In genomic region chr17:51112303-51113222, GRCh38 we compare ENCODE assay signal across 8 cellular contexts. TPM values are rescaled to one million over a fixed set of nuclear protein-coding genes. Genes with fewer than 3 reads are reported as not detected.
DNase-seq lines count a peak whose midpoint lies in the region; ATAC-seq, FAIRE-seq and TF ChIP-seq lines count a peak whose summit lies in the region.
"Not testable (repeated sequence)": the region's sequence is repeated elsewhere in the genome, so short reads cannot be mapped to it uniquely, and the experiment has no call there.

No MANE protein-coding gene starts in this region.

- not testable (repeated sequence) for H3K36me3 Mint-ChIP-seq in astrocyte (ENCODE audit: low read depth, unreplicated experiment)

- peaks cover 19% of the 10 kb centered on the region for H3K36me3 ChIP-seq in OCI-LY1 (ENCODE audit: insufficient read depth, low read length)
- not testable (repeated sequence) for H3K36me3 ChIP-seq in astrocyte (ENCODE audit: insufficient read depth, low read length); gastroesophageal sphincter; liver (ENCODE audit: control insufficient read depth in 4 of 4, insufficient read depth in 3 of 4, low read depth in 1 of 4, low read length in 3 of 4)

- not testable (repeated sequence) for H4K20me1 ChIP-seq in OCI-LY1 (ENCODE audit: insufficient read depth, low read length)
- H4K20me1 ChIP-seq in astrocyte (ENCODE audit: insufficient read depth, low read length), result peaks cover 71% of the 10 kb centered on the region

- H3K79me2 ChIP-seq in OCI-LY1 (ENCODE audit: insufficient read depth, low read length) (peaks cover 98% of the 10 kb centered on the region), astrocyte (ENCODE audit: insufficient read depth, low read length) (peaks cover 91% of the 10 kb centered on the region)

- H3K4me3 Mint-ChIP-seq in astrocyte (ENCODE audit: unreplicated experiment), result not testable (repeated sequence)

- peaks cover 24% of the 10 kb centered on the region for H3K4me1 ChIP-seq in OCI-LY1 (ENCODE audit: insufficient read depth, low read length, severe bottlenecking)
- not testable (repeated sequence) for H3K4me1 ChIP-seq in astrocyte (ENCODE audit: insufficient read depth, low read length)
- peaks cover 0 to 72% (median 7%) of the 10 kb centered on the region in 3 donors for H3K4me1 ChIP-seq in gastroesophageal sphincter
- H3K4me1 ChIP-seq in liver (ENCODE audit: control insufficient read depth in 4 of 4, insufficient read depth in 4 of 4, low read length in 3 of 4), result peaks cover 16 to 45% (median 30%) of the 10 kb centered on the region in 4 donors

- H3K4me3 ChIP-seq in AG10803 (ENCODE audit: low read length); OCI-LY1 (ENCODE audit: low read depth, low read length, poor library complexity, severe bottlenecking); astrocyte (ENCODE audit: insufficient read depth, low read depth, low read length); gastroesophageal sphincter; liver (ENCODE audit: low read depth in 1 of 3, low read length in 3 of 3): not testable (repeated sequence)

- TF ChIP-seq POLR2A in gastroesophageal sphincter (IDR thresholded peaks at IDR 0.05), result not testable (repeated sequence)

- TF ChIP-seq EP300 in gastroesophageal sphincter (IDR thresholded peaks at IDR 0.05), result not testable (repeated sequence)

- H3K27ac ChIP-seq in OCI-LY1 (ENCODE audit: low read depth, low read length, poor library complexity, severe bottlenecking) (peak overlapping the region; percentile 3), gastroesophageal sphincter (peak overlapping the region in 2 of 4 donors; percentile 26 to 54), liver (ENCODE audit: low read depth in 1 of 2, low read length in 2 of 2) (peak overlapping the region; percentile 27 to 35)
- H3K27ac ChIP-seq in astrocyte (ENCODE audit: low read depth, low read length), result not testable (repeated sequence)

- not testable (repeated sequence) for H3K27me3 ChIP-seq in OCI-LY1 (ENCODE audit: insufficient read depth, low read length); astrocyte (ENCODE audit: insufficient read depth, low read length); gastroesophageal sphincter; liver (ENCODE audit: control insufficient read depth in 4 of 4, insufficient read depth in 4 of 4, low read length in 3 of 4)

- TF ChIP-seq CTCF in AG10803 (conservative IDR thresholded peaks at IDR 0.05; ENCODE audit: low read length); OCI-LY1 (IDR thresholded peaks at IDR 0.05; ENCODE audit: low read length); astrocyte (IDR thresholded peaks at IDR 0.05; ENCODE audit: insufficient read depth, low read depth, low read length); gastroesophageal sphincter (IDR thresholded peaks at IDR 0.05); liver (IDR thresholded peaks at IDR 0.05; ENCODE audit: low read depth, low read length, missing input control): not testable (repeated sequence)

- H3K9me3 Mint-ChIP-seq in astrocyte (ENCODE audit: unreplicated experiment), result not testable (repeated sequence)

- H2AFZ ChIP-seq in OCI-LY1 (ENCODE audit: low read length); astrocyte (ENCODE audit: low read depth, low read length): not testable (repeated sequence)

- H3K27ac Mint-ChIP-seq in astrocyte (ENCODE audit: unreplicated experiment), result not testable (repeated sequence)

- H3K27me3 Mint-ChIP-seq in astrocyte (ENCODE audit: low read depth, unreplicated experiment), result not testable (repeated sequence)

- WGBS in gastroesophageal sphincter (ENCODE audit: low coverage in 1 of 2), 2 donors, result 67 to 73% methylated on average over 7 to 9 of the region's 16 CpGs
- WGBS in liver, result 60% methylated on average over 16 of the region's 16 CpGs

- not testable (repeated sequence) for H3K4me2 ChIP-seq in OCI-LY1 (ENCODE audit: low read length); astrocyte (ENCODE audit: low read length)

- H3K9me3 ChIP-seq in OCI-LY1 (ENCODE audit: low read length); astrocyte (ENCODE audit: insufficient read depth, low read depth, low read length); gastroesophageal sphincter; liver (ENCODE audit: control insufficient read depth in 4 of 4, low read length in 3 of 4): not testable (repeated sequence)

- not testable (repeated sequence) for H3K9me2 ChIP-seq in OCI-LY1 (ENCODE audit: low read depth, low read length)

- peak in 1 of 2 donors; percentile 53 for TF ChIP-seq RAD21 in liver (IDR thresholded peaks at IDR 0.05)

- FAIRE-seq in astrocyte (lab: Jason Lieb, UNC), result not testable (repeated sequence)

- not testable (repeated sequence) for H3K4me1 Mint-ChIP-seq in astrocyte (ENCODE audit: low read depth, unreplicated experiment)

- peak; percentile 69 for DNase-seq in AG10803 (ENCODE audit: low read depth)
- peak; percentile 16 for DNase-seq in M059J (ENCODE audit: low read depth)
- DNase-seq in astrocyte (ENCODE audit: low read depth), result peak; percentile 26
- peak; percentile 93 for DNase-seq in renal cortical epithelial cell (ENCODE audit: low read depth)

- H3F3A ChIP-seq in OCI-LY1 (ENCODE audit: insufficient read depth, low read length), result not testable (repeated sequence)

- not testable (repeated sequence) for H3K9ac ChIP-seq in OCI-LY1 (ENCODE audit: low read length); astrocyte (ENCODE audit: low read length); liver (ENCODE audit: low read depth in 1 of 2, low read length in 2 of 2)

- ATAC-seq in GM19043 (IDR thresholded peaks at IDR 0.05; ENCODE audit: low read depth, unreplicated experiment), result peak; percentile 74
- peak; percentile 93 for ATAC-seq in gastroesophageal sphincter

TF ChIP-seq in liver, 16 proteins besides CTCF, POLR2A, EP300 and RAD21:
- peak; percentile 77 to 79 for TF ChIP-seq HNF4A (conservative IDR thresholded peaks at IDR 0.05)
- TF ChIP-seq RXRA (IDR thresholded peaks at IDR 0.05), result peak; percentile 80 to 84
- peak; percentile 41 for TF ChIP-seq TAF1 (conservative IDR thresholded peaks at IDR 0.05)
- peak; percentile 60 for TF ChIP-seq SP1 (IDR thresholded peaks at IDR 0.05)
- TF ChIP-seq NR2F2 (IDR thresholded peaks at IDR 0.05), result peak; percentile 89
- TF ChIP-seq GABPA (IDR thresholded peaks at IDR 0.05 in 1 of 2, conservative IDR thresholded peaks at IDR 0.05 in 1 of 2), result peak in 1 of 2 donors; percentile 22
- peak; percentile 75 for TF ChIP-seq YY1 (IDR thresholded peaks at IDR 0.05)
- TF ChIP-seq MAX (IDR thresholded peaks at IDR 0.05), result peak; percentile 81
- TF ChIP-seq HNF4G (IDR thresholded peaks at IDR 0.05), result peak; percentile 36
- peak; percentile 62 to 69 for TF ChIP-seq JUND (IDR thresholded peaks at IDR 0.05)
- TF ChIP-seq ZBTB33 (IDR thresholded peaks at IDR 0.05), result peak; percentile 58

RNA-seq across cellular contexts. Expression of gene SPAG9, which starts 8.1 kb away (rescaled TPM):
- total RNA-seq in M059J (2014; rRNA removed; shearing (Covaris generic)), result 29.9 and 43.9 TPM in 2 replicates
- total RNA-seq in astrocyte, result 97.7 and 102 TPM in 2 replicates
- total RNA-seq in gastroesophageal sphincter, result 100 to 1,000 TPM in 1 of 4 donors, 10 to 100 TPM in 3; 85.2 to 110 (median 94.3) TPM
- total RNA-seq in liver, result 10 to 100 TPM; 24.5 to 94.0 TPM
- polyA plus RNA-seq in liver, result 10 to 100 TPM; 12.0 to 12.3 TPM
- 123 and 134 TPM in 2 replicates for total RNA-seq in renal cortical epithelial cell

RNA-seq across cellular contexts. Expression of gene NME1, which starts 40.8 kb away (rescaled TPM):
- 171 and 178 TPM in 2 replicates for total RNA-seq in M059J (2014; rRNA removed; shearing (Covaris generic))
- 222 and 236 TPM in 2 replicates for total RNA-seq in astrocyte
- 10 to 100 TPM in 3 of 4 donors, 1 to 10 TPM in 1; 9.7 to 37.1 (median 29.1) TPM for total RNA-seq in gastroesophageal sphincter
- total RNA-seq in liver, result 10 to 100 TPM; 26.7 to 30.9 TPM
- 10 to 100 TPM; 83.8 to 97.3 TPM for polyA plus RNA-seq in liver
- total RNA-seq in renal cortical epithelial cell, result 64.5 and 149 TPM in 2 replicates

RNA-seq across cellular contexts. Expression of gene NME2, which starts 53.6 kb away (rescaled TPM):
- 491 and 573 TPM in 2 replicates for total RNA-seq in M059J (2014; rRNA removed; shearing (Covaris generic))
- total RNA-seq in astrocyte, result 799 and 894 TPM in 2 replicates
- total RNA-seq in gastroesophageal sphincter, result 100 to 1,000 TPM; 321 to 410 (median 361) TPM
- total RNA-seq in liver, result 100 to 1,000 TPM; 170 to 182 TPM
- 100 to 1,000 TPM; 202 to 310 TPM for polyA plus RNA-seq in liver
- 542 and 1,134 TPM in 2 replicates for total RNA-seq in renal cortical epithelial cell

Comparison
In these comparisons a context has a peak if more than half of its experiments do, and no peak if none do; other contexts are left out.
1. DNase-seq: peak in every context shown above with its lines; median percentile 93 in renal cortical epithelial cell; 69 in AG10803; 26 in astrocyte; 16 in M059J.